Comparison of ENCODE assay signal across 28 cellular contexts in genomic region chr5:129216001-129216400, GRCh38.
"Had no signal": no experiment of that assay in that cellular context is flagged by ENCODE, and none has a peak within 500 bp of the region (broad histone marks: within the 10 kb centered on the region; RNA-seq: fewer than 3 reads in every experiment).

No MANE protein-coding gene starts in this region.

- H3K36me3 ChIP-seq: ascending aorta, Peyer's patch, SJCRH30 had no signal

- H3K4me1 ChIP-seq: ascending aorta, body of pancreas, Peyer's patch, SJCRH30 had no signal

- H3K27me3 ChIP-seq: ascending aorta, body of pancreas, Peyer's patch, SJCRH30 had no signal

- DNase-seq: activated CD4-positive, alpha-beta T cell treated with anti-CD3 and anti-CD28 coated beads for 48 hours; activated CD4-positive, alpha-beta T cell treated with anti-CD3 and anti-CD28 coated beads, Interleukin-2, amount 50 U/mL, for 4 hours; activated CD4-positive, CD25-positive, alpha-beta regulatory T cell treated with anti-CD3 and anti-CD28 coated beads, Interleukin-2, amount 50 U/mL, for 72 hours; activated CD8-positive, alpha-beta memory T cell treated with anti-CD3 and anti-CD28 coated beads, Interleukin-2, amount 50 U/mL, for 48 hours; activated CD8-positive, alpha-beta T cell treated with anti-CD3 and anti-CD28 coated beads, Interleukin-2, amount 10 ng/mL, durations not matched to agents 7 days and 5 days; activated naive CD4-positive, alpha-beta T cell; activated T-cell treated with anti-CD3 and anti-CD28 coated beads, Interleukin-2, amount 50 U/mL, for 1 hour; amniotic stem cell; body of pancreas; KBM-7; MV-4-11; NCI-H1092 treated with DMSO at 0.1 percent for 48 hours; NCI-H1417 treated with DMSO at 0.1 percent for 48 hours; NCI-H1694; NCI-H2029; NCI-H2107; NCI-H2171 treated with DMSO at 0.1 percent for 48 hours; NCI-H345; NCI-H510A; NCI-H526 treated with DMSO at 0.1 percent for 48 hours; NK-92 treated with Interleukin-12 subunit alpha and Interleukin-12 subunit beta, amount 100 ng/mL, for 24 hours; Peyer's patch; Right ventricle myocardium superior; SK-N-SH; T-helper 1 cell had no signal

- ATAC-seq: activated CD8-positive, alpha-beta T cell treated with anti-CD3 and anti-CD28 coated beads, Interleukin-2, amount 10 ng/mL, durations not matched to agents 7 days and 5 days; body of pancreas had no signal

- H3K9me3 ChIP-seq: body of pancreas, Peyer's patch, SJCRH30, SK-N-SH had no signal

- H3K4me3 ChIP-seq: ascending aorta, body of pancreas, Peyer's patch, SJCRH30 had no signal

- H3K27ac ChIP-seq: ascending aorta, body of pancreas, Peyer's patch, RWPE1, SJCRH30 had no signal
